1 cellular context compared by ENCODE assay signal in the genomic region with DNA sequence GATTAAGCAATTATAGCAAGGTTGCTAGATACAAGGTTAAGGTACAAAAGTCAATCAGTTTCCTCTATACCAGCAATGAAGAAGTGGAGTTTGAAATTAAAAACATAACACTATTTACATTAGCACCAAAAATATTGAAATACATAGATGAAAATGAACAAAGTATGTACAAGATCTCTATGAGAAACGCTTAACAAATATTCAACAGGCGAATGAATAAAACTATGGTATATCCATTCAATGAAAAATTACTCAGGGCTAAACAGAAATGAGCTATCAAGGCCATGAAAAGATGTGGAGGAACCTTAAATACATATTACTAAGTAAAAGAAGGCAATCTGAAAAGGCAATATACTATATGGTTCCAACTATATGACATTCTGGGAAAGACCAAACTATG.
TF ChIP-seq lines count a peak whose summit lies in the region.

No MANE protein-coding gene starts in this region.

TF ChIP-seq in SK-N-SH, 30 proteins besides CTCF, POLR2A, EP300 and RAD21 (continued from another document):
- TF ChIP-seq USF1 (IDR thresholded peaks at IDR 0.05; ENCODE audit: borderline replicate concordance, low read depth), result no peak
